Comparison of ENCODE assay signal across 20 cellular contexts in genomic region chr10:127313996-127314700, GRCh38.
"Had no signal": no experiment of that assay in that cellular context is flagged by ENCODE, and none has a peak within 500 bp of the region (broad histone marks: within the 10 kb centered on the region; RNA-seq: fewer than 3 reads in every experiment).

No MANE protein-coding gene starts in this region.

- H3K27ac ChIP-seq: ascending aorta, breast epithelium, coronary artery, esophagus muscularis mucosa, hepatocyte, left lung, spleen, thoracic aorta, upper lobe of left lung had no signal

- H3K27me3 ChIP-seq: ascending aorta, breast epithelium, esophagus muscularis mucosa, hepatocyte, left lung, spleen, upper lobe of left lung had no signal

- ATAC-seq: activated T-cell treated with anti-CD3 and anti-CD28 coated beads, Interleukin-2, amount 50 U/mL, for 72 hours; left lung; mucosa of descending colon; naive thymus-derived CD4-positive, alpha-beta T cell; stimulated activated memory B cell treated with anti-CD40 and anti-IgM and Interleukin-4, amounts not matched to agents 10 μg/mL and 1 μg/mL and 100 μg/mL, for 72 hours had no signal

- H3K36me3 ChIP-seq: ascending aorta, breast epithelium, esophagus muscularis mucosa, left lung, spleen, thoracic aorta, upper lobe of left lung had no signal

- H3K4me3 ChIP-seq: ascending aorta, breast epithelium, coronary artery, esophagus muscularis mucosa, hepatocyte, left lung, mucosa of descending colon, spleen, thoracic aorta, upper lobe of left lung had no signal

- DNase-seq: activated CD4-positive, CD25-positive, alpha-beta regulatory T cell treated with anti-CD3 and anti-CD28 coated beads, Interleukin-2, amount 50 U/mL, for 72 hours; activated CD8-positive, alpha-beta memory T cell treated with anti-CD3 and anti-CD28 coated beads for 24 hours; activated CD8-positive, alpha-beta memory T cell treated with anti-CD3 and anti-CD28 coated beads, Interleukin-2, amount 50 U/mL, for 48 hours; activated gamma-delta T cell; activated T-cell treated with anti-CD3 and anti-CD28 coated beads, Interleukin-2, amount 50 U/mL, for 72 hours; effector CD4-positive, alpha-beta T cell; islet precursor cell; left lung; mucosa of descending colon; naive thymus-derived CD4-positive, alpha-beta T cell; spleen; stimulated activated CD4-positive, alpha-beta T cell treated with anti-CD3 and anti-CD28 coated beads, Interleukin-4, amount 100 ng/mL, for 4 hours; upper lobe of left lung had no signal

- H2AFZ ChIP-seq: hepatocyte had no signal

- H3K79me2 ChIP-seq: hepatocyte had no signal

- H3K4me2 ChIP-seq: hepatocyte had no signal

- H3K4me1 ChIP-seq: ascending aorta, breast epithelium, spleen had no signal

- H3K9me3 ChIP-seq: ascending aorta, breast epithelium, esophagus muscularis mucosa, left lung, mucosa of descending colon, spleen, thoracic aorta, upper lobe of left lung had no signal
